ENCODE assay signal across 1 cellular context in genomic region chr9:35571113-35571512, GRCh38.
TF ChIP-seq lines count a peak whose summit lies in the region.

No MANE protein-coding gene starts in this region.

TF ChIP-seq in K562, 482 proteins besides CTCF, POLR2A, EP300 and RAD21:
- TF ChIP-seq PKNOX1 (IDR thresholded peaks at IDR 0.05) (peak; percentile 67), SAFB2 (IDR thresholded peaks at IDR 0.05; ENCODE audit: borderline replicate concordance, low read depth, low read length, severe bottlenecking) (no peak)
